ENCODE assay signal across 8 cellular contexts in genomic region chr5:179759961-179760541, GRCh38. TPM values are rescaled to one million over a fixed set of nuclear protein-coding genes. Genes with fewer than 3 reads are reported as not detected.
DNase-seq lines count a peak whose midpoint lies in the region; ATAC-seq, FAIRE-seq and TF ChIP-seq lines count a peak whose summit lies in the region.

No MANE protein-coding gene starts in this region.

- no peak for TF ChIP-seq CTCF in vagina (IDR thresholded peaks at IDR 0.05)

- peaks cover 3% of the 10 kb centered on the region for H3K36me3 Mint-ChIP-seq in activated CD8-positive, alpha-beta T cell treated with anti-CD3 and anti-CD28 coated beads, Interleukin-2, amount 10 ng/mL, durations not matched to agents 7 days and 5 days (ENCODE audit: low read depth)

- POLR2A ChIA-PET in activated CD8-positive, alpha-beta T cell treated with anti-CD3 and anti-CD28 coated beads, Interleukin-2, amount 10 ng/mL, durations not matched to agents 7 days and 5 days (lab: Charles Lee) = interaction anchor here (0.9 kb wide), 1 partner anchor 34 kb away, joined by 3 read pairs; the partner anchor contains the start of gene LTC4S

- H3K27me3 ChIP-seq in vagina = no peaks in the 10 kb centered on the region

- intact Hi-C loops in vagina (cut with DNase I) = loop anchor here (5.0 to 10.0 kb wide), 2 partner anchors 37 to 95 kb away; partner anchors contain the start of gene MRNIP

- DNase-seq in GM12892 (ENCODE audit: insufficient read length) = peak; percentile 45
- no peak for DNase-seq in activated CD8-positive, alpha-beta T cell treated with anti-CD3 and anti-CD28 coated beads, Interleukin-2, amount 10 ng/mL, durations not matched to agents 7 days and 5 days
- peak; percentile 44 for DNase-seq in putamen (ENCODE audit: low spot score)
- no peak for DNase-seq in vagina (ENCODE audit: extremely low spot score in 2 of 2)
- no peak for DNase-seq in occipital lobe (lab: John Stamatoyannopoulos, UW)
- DNase-seq in AG08395 (ENCODE audit: low spot score) = no peak
- DNase-seq in DMS79 (lab: John Stamatoyannopoulos, UW) = no peak

- no peaks in the 10 kb centered on the region for H3K36me3 ChIP-seq in vagina

- H3K27ac ChIP-seq in vagina = no peak overlapping the region

- ATAC-seq in HG02623 (IDR thresholded peaks at IDR 0.05; ENCODE audit: unreplicated experiment) = peak; percentile 41
- ATAC-seq in activated CD8-positive, alpha-beta T cell treated with anti-CD3 and anti-CD28 coated beads, Interleukin-2, amount 10 ng/mL, durations not matched to agents 7 days and 5 days = no peak

- H3K4me3 ChIP-seq in vagina = no peak overlapping the region

- peaks cover 65% of the 10 kb centered on the region for H3K4me1 ChIP-seq in vagina

- no peaks in the 10 kb centered on the region for H3K9me3 Mint-ChIP-seq in activated CD8-positive, alpha-beta T cell treated with anti-CD3 and anti-CD28 coated beads, Interleukin-2, amount 10 ng/mL, durations not matched to agents 7 days and 5 days (ENCODE audit: insufficient read depth)

- no peak for TF ChIP-seq POLR2A in GM12892 (IDR thresholded peaks at IDR 0.05; ENCODE audit: low read depth, low read length)
- no peak for TF ChIP-seq POLR2A in vagina (IDR thresholded peaks at IDR 0.05)

- peak; percentile 82 for FAIRE-seq in GM12892 (lab: Jason Lieb, UNC)

- no peak overlapping the region for H3K4me3 Mint-ChIP-seq in activated CD8-positive, alpha-beta T cell treated with anti-CD3 and anti-CD28 coated beads, Interleukin-2, amount 10 ng/mL, durations not matched to agents 7 days and 5 days

- H3K9me3 ChIP-seq in vagina = no peaks in the 10 kb centered on the region

- peaks cover 51% of the 10 kb centered on the region for H3K4me1 Mint-ChIP-seq in activated CD8-positive, alpha-beta T cell treated with anti-CD3 and anti-CD28 coated beads, Interleukin-2, amount 10 ng/mL, durations not matched to agents 7 days and 5 days (ENCODE audit: low read depth)

- H3K27me3 Mint-ChIP-seq in activated CD8-positive, alpha-beta T cell treated with anti-CD3 and anti-CD28 coated beads, Interleukin-2, amount 10 ng/mL, durations not matched to agents 7 days and 5 days (ENCODE audit: low read depth) = no peaks in the 10 kb centered on the region

- CTCF ChIA-PET in activated CD8-positive, alpha-beta T cell treated with anti-CD3 and anti-CD28 coated beads, Interleukin-2, amount 10 ng/mL, durations not matched to agents 7 days and 5 days (lab: Charles Lee) = no interaction called here

- H3K27ac Mint-ChIP-seq in activated CD8-positive, alpha-beta T cell treated with anti-CD3 and anti-CD28 coated beads, Interleukin-2, amount 10 ng/mL, durations not matched to agents 7 days and 5 days = peak overlapping the region; percentile 53

RNA-seq across cellular contexts. Expression of gene MAML1, which starts 27.4 kb away (rescaled TPM):
- 7.5 TPM for polyA plus RNA-seq in GM12892 (2012; ENCODE audit: missing spikeins)
- total RNA-seq in activated CD8-positive, alpha-beta T cell treated with anti-CD3 and anti-CD28 coated beads, Interleukin-2, amount 10 ng/mL, durations not matched to agents 7 days and 5 days = 10 to 100 TPM; 28.9 to 30.0 TPM
- total RNA-seq in vagina (25.3 TPM), occipital lobe (9.4 TPM)

RNA-seq across cellular contexts. Expression of gene LTC4S, which starts 33.7 kb away (rescaled TPM):
- not detected for polyA plus RNA-seq in GM12892 (2012; ENCODE audit: missing spikeins)
- 1 to 10 TPM; 3.7 to 3.8 TPM for total RNA-seq in activated CD8-positive, alpha-beta T cell treated with anti-CD3 and anti-CD28 coated beads, Interleukin-2, amount 10 ng/mL, durations not matched to agents 7 days and 5 days
- total RNA-seq in vagina (10.6 TPM), occipital lobe (1.7 TPM)

RNA-seq across cellular contexts. Expression of gene MGAT4B, which starts 46.6 kb away (rescaled TPM):
- polyA plus RNA-seq in GM12892 (2012; ENCODE audit: missing spikeins) = 51.3 TPM
- total RNA-seq in activated CD8-positive, alpha-beta T cell treated with anti-CD3 and anti-CD28 coated beads, Interleukin-2, amount 10 ng/mL, durations not matched to agents 7 days and 5 days = 100 to 1,000 TPM in 1 of 2 experiments, 10 to 100 TPM in 1; 85.9 to 103 TPM
- total RNA-seq in vagina (95.5 TPM), occipital lobe (47.4 TPM)

Comparison
In these comparisons a context has a peak if more than half of its experiments do, and no peak if none do; other contexts are left out.
1. DNase-seq: peak in GM12892 (single experiment) and putamen (single experiment); none in activated CD8-positive, alpha-beta T cell treated with anti-CD3 and anti-CD28 coated beads, Interleukin-2, amount 10 ng/mL, durations not matched to agents 7 days and 5 days (single experiment), vagina (0 of 2), occipital lobe (single experiment), AG08395 (single experiment) and DMS79 (single experiment).